Comparison of ENCODE assay signal across 8 cellular contexts in the genomic region with DNA sequence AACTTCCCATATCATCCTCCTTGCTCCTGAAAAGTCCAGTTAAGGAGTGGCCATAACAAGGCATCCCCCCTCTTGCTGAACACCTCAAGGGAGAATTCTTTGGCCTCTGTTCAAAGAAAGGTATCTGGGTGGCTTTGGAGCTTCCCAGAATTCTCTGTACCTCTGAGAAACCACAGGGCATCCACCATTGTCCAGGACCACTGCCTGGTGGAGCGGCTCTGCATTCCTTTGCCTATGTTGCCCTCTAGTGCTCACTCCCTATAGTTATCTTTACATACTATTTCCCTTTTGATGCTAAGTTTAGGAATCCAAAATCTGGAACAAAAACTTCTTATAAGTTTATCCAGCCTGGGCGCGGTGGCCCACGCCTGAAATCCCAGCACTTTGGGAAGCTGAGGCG. TPM values are rescaled to one million over a fixed set of nuclear protein-coding genes. Genes with fewer than 3 reads are reported as not detected.
DNase-seq lines count a peak whose midpoint lies in the region; ATAC-seq and TF ChIP-seq lines count a peak whose summit lies in the region.

No MANE protein-coding gene starts in this region.

- H3K36me3 ChIP-seq in right lobe of liver: no peaks in the 10 kb centered on the region

- H3K9me3 ChIP-seq in right lobe of liver: no peaks in the 10 kb centered on the region

- ATAC-seq in HG03354 (IDR thresholded peaks at IDR 0.05; ENCODE audit: poor library complexity, severe bottlenecking, unreplicated experiment): peak; percentile 49
- peak; percentile 84 to 91 (median 88) for ATAC-seq in right lobe of liver
- ATAC-seq in GM19324 (IDR thresholded peaks at IDR 0.05; ENCODE audit: low FRiP score, unreplicated experiment): no peak
- no peak for ATAC-seq in HG03457 (IDR thresholded peaks at IDR 0.05; ENCODE audit: unreplicated experiment)

- DNase-seq in Daoy (ENCODE audit: low read depth): peak; percentile 45
- peak; percentile 57 for DNase-seq in NCI-H69 (lab: John Stamatoyannopoulos, UW)
- DNase-seq in cerebellum (ENCODE audit: low spot score): peak; percentile 54
- DNase-seq in right lobe of liver: no peak
- DNase-seq in GF-D8 (lab: John Stamatoyannopoulos, UW): no peak

- WGBS in right lobe of liver (ENCODE audit: insufficient coverage, low coverage, low lambda C conversion rate, missing lambda C conversion rate): 7% methylated on average over 5 of the region's 5 CpGs

- intact Hi-C loops in right lobe of liver (cut with DNase I): no loop called here

- peak; percentile 41 to 60 (median 54) for TF ChIP-seq CTCF in right lobe of liver (IDR thresholded peaks at IDR 0.05)

- no peaks in the 10 kb centered on the region for H3K4me1 ChIP-seq in right lobe of liver

- H3K27me3 ChIP-seq in right lobe of liver: no peaks in the 10 kb centered on the region

- no peak overlapping the region for H3K27ac ChIP-seq in right lobe of liver

- no peak overlapping the region for H3K4me3 ChIP-seq in right lobe of liver

- no peak for TF ChIP-seq POLR2A in right lobe of liver (IDR thresholded peaks at IDR 0.05)

RNA-seq across cellular contexts. Expression of a gene that starts 30.3 kb away (rescaled TPM):
- 0.17 TPM in 1 of 2 replicates, not detected in the other for total RNA-seq in Daoy (2014; rRNA removed; shearing (Covaris generic))
- total RNA-seq in cerebellum (0.73 TPM), right lobe of liver (under 1 TPM in 4 of 6 experiments, not detected in 2; 0.25 to 0.59 (median 0.39) TPM)

RNA-seq across cellular contexts. Expression of a gene that starts 32.4 kb away (rescaled TPM):
- 9.7 and 12.0 TPM in 2 replicates for total RNA-seq in Daoy (2014; rRNA removed; shearing (Covaris generic))
- total RNA-seq in cerebellum (185 TPM), right lobe of liver (10 to 100 TPM; 19.8 to 44.3 (median 30.2) TPM)

Comparison
In these comparisons a context has a peak if more than half of its experiments do, and no peak if none do; other contexts are left out.
1. DNase-seq: peak in Daoy (single experiment), NCI-H69 (single experiment) and cerebellum (single experiment); none in right lobe of liver (0 of 3) and GF-D8 (single experiment).
2. ATAC-seq: peak in HG03354 (single experiment) and right lobe of liver (4 of 4); none in GM19324 (single experiment) and HG03457 (single experiment).